Comparison of ENCODE assay signal across 8 cellular contexts in genomic region chr17:29176500-29177351, GRCh38. TPM values are rescaled to one million over a fixed set of nuclear protein-coding genes. Genes with fewer than 3 reads are reported as not detected.
A peak's percentile ranks its signal among the peaks of the same experiment; 100 is the strongest.
DNase-seq lines count a peak whose midpoint lies in the region; ATAC-seq, FAIRE-seq and TF ChIP-seq lines count a peak whose summit lies in the region.

No MANE protein-coding gene starts in this region.

- no peak overlapping the region for H2BK120ac ChIP-seq in H1 (replicated peaks; ENCODE audit: low read depth, low read length)

- H3K23ac ChIP-seq in H1 (ENCODE audit: insufficient read length) = no peak overlapping the region

- peak overlapping the region; percentile 88; the same call in 1 of the 2 replicates for H2BK5ac ChIP-seq in H1 (ENCODE audit: low read depth, low read length)

- TF ChIP-seq EP300 in H1 (IDR thresholded peaks at IDR 0.05; ENCODE audit: borderline replicate concordance in 1 of 2, low read depth in 2 of 2, low read length in 2 of 2) = no peak

- peak overlapping the region; percentile 77 for H3K4me3 Mint-ChIP-seq in activated CD4-positive, alpha-beta memory T cell treated with anti-CD3 and anti-CD28 coated beads, Interleukin-2, amount 10 ng/mL, durations not matched to agents 7 days and 5 days

- peak overlapping the region; percentile 83 for H3K56ac ChIP-seq in H1 (replicated peaks; ENCODE audit: insufficient read length, low read depth, low read length)

- H3K14ac ChIP-seq in H1 (ENCODE audit: insufficient read length) = no peak overlapping the region

- H2BK20ac ChIP-seq in H1 (ENCODE audit: low read length) = peak overlapping the region; percentile 87; the same call in 1 of the 2 replicates

- ATAC-seq in HG02852 (IDR thresholded peaks at IDR 0.05; ENCODE audit: unreplicated experiment) = peak; percentile 59

- no peak overlapping the region for H2AFZ ChIP-seq in H1 (ENCODE audit: low read length)

- peak overlapping the region; percentile 80 for H3K4ac ChIP-seq in H1 (replicated peaks; ENCODE audit: insufficient read length, low read depth, low read length)

- CTCF ChIA-PET in activated CD4-positive, alpha-beta memory T cell treated with anti-CD3 and anti-CD28 coated beads, Interleukin-2, amount 10 ng/mL, durations not matched to agents 7 days and 5 days (lab: Charles Lee) = interaction anchor here (0.7 to 11.2 kb wide), 8 partner anchors 13 to 60 kb away, joined by 3 to 261 read pairs (median 6); no protein-coding TSS in a partner anchor
- CTCF ChIA-PET in H1 (lab: Charles Lee; ENCODE audit: partially characterized antibody) = interaction anchor here (0.6 to 42.5 kb wide), 7 partner anchors 15 to 359 kb away, joined by 3 to 731 read pairs (median 5); no protein-coding TSS in a partner anchor

- H3K4me1 ChIP-seq in H1 (replicated peaks in 1 of 4; ENCODE audit: control insufficient read depth in 3 of 4, insufficient read depth in 4 of 4, low read length in 3 of 4) (peaks cover 6 to 30% (median 16%) of the 10 kb centered on the region in 4 experiments), mononuclear cell (ENCODE audit: insufficient read depth, low read length) (peaks cover 33% of the 10 kb centered on the region)

- no peak overlapping the region for H4K5ac ChIP-seq in H1 (ENCODE audit: insufficient read length, low read depth, low read length)

- no peak for FAIRE-seq in H1 (lab: Jason Lieb, UNC)

- POLR2A ChIA-PET in activated CD4-positive, alpha-beta memory T cell treated with anti-CD3 and anti-CD28 coated beads, Interleukin-2, amount 10 ng/mL, durations not matched to agents 7 days and 5 days (lab: Charles Lee) = interaction anchor here (0.9 to 5.7 kb wide), 13 partner anchors 10 to 225 kb away, joined by 3 to 38 read pairs (median 5); partner anchors contain the start of gene NUFIP2
- POLR2A ChIA-PET in H1 (lab: Charles Lee; ENCODE audit: partially characterized antibody) = interaction anchor here (0.8 to 5.3 kb wide), 9 partner anchors 12 to 118 kb away, joined by 3 to 34 read pairs (median 9); partner anchors contain the start of gene NUFIP2

- TF ChIP-seq POLR2A in H1 (IDR thresholded peaks at IDR 0.05; ENCODE audit: control extremely low read depth in 1 of 2, low read depth in 2 of 2, low read length in 2 of 2) = no peak

- DNase-seq in DMS153 (lab: John Stamatoyannopoulos, UW) = peak; percentile 53
- peak; percentile 64 to 93 for DNase-seq in NCI-H526 (lab: John Stamatoyannopoulos, UW)
- DNase-seq in activated CD4-positive, alpha-beta memory T cell treated with anti-CD3 and anti-CD28 coated beads, Interleukin-2, amount 10 ng/mL, durations not matched to agents 7 days and 5 days = peak; percentile 55
- DNase-seq in H1 (ENCODE audit: low read depth in 1 of 2, low spot score in 2 of 2) = peak; percentile 44 to 71
- DNase-seq in stimulated activated naive CD4-positive, alpha-beta T cell treated with Interleukin-2 at 50 U/mL for 16 hours (lab: John Stamatoyannopoulos, UW) = peak; percentile 39
- DNase-seq in kidney glomerular epithelial cell (lab: John Stamatoyannopoulos, UW) = no peak

- TF ChIP-seq CTCF in H1 (IDR thresholded peaks at IDR 0.05; ENCODE audit: control extremely low read depth in 1 of 3, insufficient read depth in 1 of 3, low read depth in 1 of 3, low read length in 3 of 3) = no peak

- peaks cover 40% of the 10 kb centered on the region for H3K4me1 Mint-ChIP-seq in activated CD4-positive, alpha-beta memory T cell treated with anti-CD3 and anti-CD28 coated beads, Interleukin-2, amount 10 ng/mL, durations not matched to agents 7 days and 5 days

- H2AK5ac ChIP-seq in H1 (ENCODE audit: low read depth, low read length) = 0 out of 2 replicates have a peak overlapping the region, but pooled peaks have one; percentile 43

- H3K18ac ChIP-seq in H1 (ENCODE audit: extremely low read depth, low read length) = peak overlapping the region; percentile 86

- H3K27me3 ChIP-seq in H1 (replicated peaks in 1 of 4; ENCODE audit: control insufficient read depth in 3 of 4, extremely low read depth in 1 of 4, insufficient read depth in 3 of 4, low read length in 3 of 4) (peaks cover 0 to 10% (median 5%) of the 10 kb centered on the region in 4 experiments; a peak in 3 of 7 replicates), mononuclear cell (ENCODE audit: insufficient read depth, low read length) (no peaks in the 10 kb centered on the region)

- H3K4me3 ChIP-seq in H1 (ENCODE audit: extremely low read depth in 1 of 4, insufficient read depth in 2 of 4, low read depth in 3 of 4, low read length in 4 of 4) (peak overlapping the region; percentile 40 to 61 (median 48)), mononuclear cell (ENCODE audit: low read length) (peak overlapping the region; percentile 44)

- H2BK15ac ChIP-seq in H1 (ENCODE audit: low read length) = 0 out of 2 replicates have a peak overlapping the region, but pooled peaks have one; percentile 61

- H3K4me2 ChIP-seq in H1 (ENCODE audit: insufficient read depth in 1 of 2, low read depth in 2 of 2, low read length in 2 of 2) = peak overlapping the region; percentile 75 to 85

- H3K36me3 Mint-ChIP-seq in activated CD4-positive, alpha-beta memory T cell treated with anti-CD3 and anti-CD28 coated beads, Interleukin-2, amount 10 ng/mL, durations not matched to agents 7 days and 5 days (ENCODE audit: low read depth) = no peaks in the 10 kb centered on the region

- 5% methylated on average over 39 of the region's 53 CpGs; no CpG with 5 or more reads in 1 of the 2 experiments for WGBS in H1 (ENCODE audit: extremely low coverage in 1 of 2, insufficient coverage in 1 of 2, insufficient read length in 1 of 2, insufficient replicate concordance in 2 of 2, low coverage in 1 of 2, low lambda C conversion rate in 2 of 2, missing lambda C conversion rate in 1 of 2), 2 experiments

- H3K27ac ChIP-seq in H1 (ENCODE audit: low read depth, low read length) = peak overlapping the region; percentile 20; the same call in 1 of the 2 replicates

- 0 out of 2 replicates have a peak overlapping the region, but pooled peaks have one; percentile 75 for H2BK12ac ChIP-seq in H1 (ENCODE audit: low read depth, low read length)

- H3K9me3 ChIP-seq in H1 (ENCODE audit: insufficient read depth in 2 of 2, low read depth in 1 of 2, low read length in 1 of 2) = no peaks in the 10 kb centered on the region
- H3K9me3 ChIP-seq in mononuclear cell (ENCODE audit: low read depth, low read length) = no peaks in the 10 kb centered on the region

- TF ChIP-seq RAD21 in H1 (IDR thresholded peaks at IDR 0.05 in 1 of 2, conservative IDR thresholded peaks at IDR 0.05 in 1 of 2; ENCODE audit: low read depth in 2 of 2, low read length in 2 of 2) = no peak

- H4K91ac ChIP-seq in H1 (replicated peaks; ENCODE audit: insufficient read length, low read length) = peak overlapping the region; percentile 56

- H3K27me3 Mint-ChIP-seq in activated CD4-positive, alpha-beta memory T cell treated with anti-CD3 and anti-CD28 coated beads, Interleukin-2, amount 10 ng/mL, durations not matched to agents 7 days and 5 days = peaks cover 7% of the 10 kb centered on the region

- H3K9me3 Mint-ChIP-seq in activated CD4-positive, alpha-beta memory T cell treated with anti-CD3 and anti-CD28 coated beads, Interleukin-2, amount 10 ng/mL, durations not matched to agents 7 days and 5 days = no peaks in the 10 kb centered on the region

- no peaks in the 10 kb centered on the region for H3K36me3 ChIP-seq in H1 (ENCODE audit: control insufficient read depth in 2 of 4, insufficient read depth in 4 of 4, low read length in 3 of 4)

- peaks cover 3% of the 10 kb centered on the region; the same call in 1 of the 2 replicates for H3K79me1 ChIP-seq in H1 (ENCODE audit: low read depth, low read length)

- H3K27ac Mint-ChIP-seq in activated CD4-positive, alpha-beta memory T cell treated with anti-CD3 and anti-CD28 coated beads, Interleukin-2, amount 10 ng/mL, durations not matched to agents 7 days and 5 days = peak overlapping the region; percentile 33

- peaks cover 0 to 21% of the 10 kb centered on the region in 2 experiments; a peak in 2 of 4 replicates for H3K79me2 ChIP-seq in H1 (ENCODE audit: control insufficient read depth in 1 of 2, insufficient read depth in 2 of 2, low read length in 2 of 2)

- H4K8ac ChIP-seq in H1 (ENCODE audit: extremely low read depth, insufficient read depth, low read length) = peak overlapping the region; percentile 75; the same call in 1 of the 2 replicates

- H3K23me2 ChIP-seq in H1 (ENCODE audit: low read depth, low read length) = peaks cover 13% of the 10 kb centered on the region; the same call in 1 of the 2 replicates

- H4K20me1 ChIP-seq in H1 (replicated peaks in 1 of 2; ENCODE audit: control insufficient read depth in 1 of 2, insufficient read depth in 2 of 2, low read length in 2 of 2) = peaks cover 0 to 2% of the 10 kb centered on the region in 2 experiments

- H3K9ac ChIP-seq in H1 (replicated peaks in 1 of 4; ENCODE audit: extremely low read depth in 1 of 4, low read depth in 3 of 4, low read length in 3 of 4) = peak overlapping the region in 2 of 4 experiments; percentile 28 to 29; a peak in 3 of 7 replicates

TF ChIP-seq in H1, 55 proteins besides CTCF, POLR2A, EP300 and RAD21 (continues in another document):
- TF ChIP-seq E2F6 (IDR thresholded peaks at IDR 0.05) = 0 out of 2 replicates have a peak, but pooled peaks have one; percentile 15
- TF ChIP-seq BRCA1 (IDR thresholded peaks at IDR 0.05; ENCODE audit: low read depth, low read length) = no peak
- TF ChIP-seq CREB1 (IDR thresholded peaks at IDR 0.05) = 0 out of 2 replicates have a peak, but pooled peaks have one; percentile 13
- 0 out of 2 replicates have a peak, but pooled peaks have one; percentile 14 for TF ChIP-seq PHF8 (conservative IDR thresholded peaks at IDR 0.05; ENCODE audit: low read depth, low read length)
- TF ChIP-seq KDM4A (IDR thresholded peaks at IDR 0.05; ENCODE audit: low read depth, low read length, severe bottlenecking) = peak; percentile 60

RNA-seq across cellular contexts. Expression of gene MYO18A, which starts 3.5 kb away (rescaled TPM):
- total RNA-seq in activated CD4-positive, alpha-beta memory T cell treated with anti-CD3 and anti-CD28 coated beads, Interleukin-2, amount 10 ng/mL, durations not matched to agents 7 days and 5 days = 100 to 1,000 TPM in 1 of 2 experiments, 10 to 100 TPM in 1; 92.6 to 100 TPM
- total RNA-seq in H1 (2021; fragmentation: NEBNext Ultra II Directional; extraction: Animal tissue kit (Norgen Biotek cat#: 25700)) = 36.6 and 43.8 TPM in 2 replicates
- polyA plus RNA-seq in H1 (2011; rRNA removed) = 7.6 and 10.1 TPM in 2 replicates
- polyA plus RNA-seq in H1 (2011; cell fraction: cytosol; rRNA removed) = 9.6 TPM
- polyA plus RNA-seq in H1 (2011; cell fraction: nucleus; rRNA removed) = 51.6 TPM
- 31.9 to 40.0 TPM (median 35.1 TPM) in 4 replicates for polyA plus RNA-seq in H1 (2012, experiment 1 of 2)
- polyA plus RNA-seq in H1 (2012, experiment 2 of 2) = 14.2 TPM
- 19.0 TPM for polyA plus RNA-seq in H1 (2013, experiment 1 of 2)
- polyA plus RNA-seq in H1 (2013, experiment 2 of 2) = 17.7 TPM
- 23.8 and 33.3 TPM in 2 replicates for polyA minus RNA-seq in H1 (2011; rRNA and poly(A)+ RNA removed)
- polyA minus RNA-seq in H1 (2011; cell fraction: cytosol; rRNA and poly(A)+ RNA removed) = 17.5 TPM
- 36.3 TPM for polyA minus RNA-seq in H1 (2011; cell fraction: nucleus; rRNA and poly(A)+ RNA removed)
- total RNA-seq in mononuclear cell = 40.1 TPM
